1 cellular context compared by ENCODE assay signal in genomic region chr20:39310363-39311037, GRCh38.
TF ChIP-seq lines count a peak whose summit lies in the region.

No MANE protein-coding gene starts in this region.

TF ChIP-seq in GM23338, 12 proteins besides CTCF, POLR2A, EP300 and RAD21 (continued from another document):
- TF ChIP-seq, protein P1, sequence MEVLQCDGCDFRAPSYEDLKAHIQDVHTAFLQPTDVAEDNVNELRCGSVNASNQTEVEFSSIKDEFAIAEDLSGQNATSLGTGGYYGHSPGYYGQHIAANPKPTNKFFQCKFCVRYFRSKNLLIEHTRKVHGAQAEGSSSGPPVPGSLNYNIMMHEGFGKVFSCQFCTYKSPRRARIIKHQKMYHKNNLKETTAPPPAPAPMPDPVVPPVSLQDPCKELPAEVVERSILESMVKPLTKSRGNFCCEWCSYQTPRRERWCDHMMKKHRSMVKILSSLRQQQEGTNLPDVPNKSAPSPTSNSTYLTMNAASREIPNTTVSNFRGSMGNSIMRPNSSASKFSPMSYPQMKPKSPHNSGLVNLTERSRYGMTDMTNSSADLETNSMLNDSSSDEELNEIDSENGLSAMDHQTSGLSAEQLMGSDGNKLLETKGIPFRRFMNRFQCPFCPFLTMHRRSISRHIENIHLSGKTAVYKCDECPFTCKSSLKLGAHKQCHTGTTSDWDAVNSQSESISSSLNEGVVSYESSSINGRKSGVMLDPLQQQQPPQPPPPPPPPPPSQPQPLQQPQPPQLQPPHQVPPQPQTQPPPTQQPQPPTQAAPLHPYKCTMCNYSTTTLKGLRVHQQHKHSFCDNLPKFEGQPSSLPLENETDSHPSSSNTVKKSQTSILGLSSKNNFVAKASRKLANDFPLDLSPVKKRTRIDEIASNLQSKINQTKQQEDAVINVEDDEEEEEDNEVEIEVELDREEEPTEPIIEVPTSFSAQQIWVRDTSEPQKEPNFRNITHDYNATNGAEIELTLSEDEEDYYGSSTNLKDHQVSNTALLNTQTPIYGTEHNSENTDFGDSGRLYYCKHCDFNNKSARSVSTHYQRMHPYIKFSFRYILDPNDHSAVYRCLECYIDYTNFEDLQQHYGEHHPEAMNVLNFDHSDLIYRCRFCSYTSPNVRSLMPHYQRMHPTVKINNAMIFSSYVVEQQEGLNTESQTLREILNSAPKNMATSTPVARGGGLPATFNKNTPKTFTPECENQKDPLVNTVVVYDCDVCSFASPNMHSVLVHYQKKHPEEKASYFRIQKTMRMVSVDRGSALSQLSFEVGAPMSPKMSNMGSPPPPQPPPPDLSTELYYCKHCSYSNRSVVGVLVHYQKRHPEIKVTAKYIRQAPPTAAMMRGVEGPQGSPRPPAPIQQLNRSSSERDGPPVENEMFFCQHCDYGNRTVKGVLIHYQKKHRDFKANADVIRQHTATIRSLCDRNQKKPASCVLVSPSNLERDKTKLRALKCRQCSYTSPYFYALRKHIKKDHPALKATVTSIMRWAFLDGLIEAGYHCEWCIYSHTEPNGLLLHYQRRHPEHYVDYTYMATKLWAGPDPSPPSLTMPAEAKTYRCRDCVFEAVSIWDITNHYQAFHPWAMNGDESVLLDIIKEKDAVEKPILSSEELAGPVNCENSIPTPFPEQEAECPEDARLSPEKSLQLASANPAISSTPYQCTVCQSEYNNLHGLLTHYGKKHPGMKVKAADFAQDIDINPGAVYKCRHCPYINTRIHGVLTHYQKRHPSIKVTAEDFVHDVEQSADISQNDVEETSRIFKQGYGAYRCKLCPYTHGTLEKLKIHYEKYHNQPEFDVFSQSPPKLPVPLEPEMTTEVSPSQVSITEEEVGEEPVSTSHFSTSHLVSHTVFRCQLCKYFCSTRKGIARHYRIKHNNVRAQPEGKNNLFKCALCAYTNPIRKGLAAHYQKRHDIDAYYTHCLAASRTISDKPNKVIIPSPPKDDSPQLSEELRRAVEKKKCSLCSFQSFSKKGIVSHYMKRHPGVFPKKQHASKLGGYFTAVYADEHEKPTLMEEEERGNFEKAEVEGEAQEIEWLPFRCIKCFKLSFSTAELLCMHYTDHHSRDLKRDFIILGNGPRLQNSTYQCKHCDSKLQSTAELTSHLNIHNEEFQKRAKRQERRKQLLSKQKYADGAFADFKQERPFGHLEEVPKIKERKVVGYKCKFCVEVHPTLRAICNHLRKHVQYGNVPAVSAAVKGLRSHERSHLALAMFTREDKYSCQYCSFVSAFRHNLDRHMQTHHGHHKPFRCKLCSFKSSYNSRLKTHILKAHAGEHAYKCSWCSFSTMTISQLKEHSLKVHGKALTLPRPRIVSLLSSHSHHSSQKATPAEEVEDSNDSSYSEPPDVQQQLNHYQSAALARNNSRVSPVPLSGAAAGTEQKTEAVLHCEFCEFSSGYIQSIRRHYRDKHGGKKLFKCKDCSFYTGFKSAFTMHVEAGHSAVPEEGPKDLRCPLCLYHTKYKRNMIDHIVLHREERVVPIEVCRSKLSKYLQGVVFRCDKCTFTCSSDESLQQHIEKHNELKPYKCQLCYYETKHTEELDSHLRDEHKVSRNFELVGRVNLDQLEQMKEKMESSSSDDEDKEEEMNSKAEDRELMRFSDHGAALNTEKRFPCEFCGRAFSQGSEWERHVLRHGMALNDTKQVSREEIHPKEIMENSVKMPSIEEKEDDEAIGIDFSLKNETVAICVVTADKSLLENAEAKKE (CRISPR knock-in tag; IDR thresholded peaks at IDR 0.05), result peak; percentile 42; the same call in 1 of the 2 replicates
